In the genomic region with DNA sequence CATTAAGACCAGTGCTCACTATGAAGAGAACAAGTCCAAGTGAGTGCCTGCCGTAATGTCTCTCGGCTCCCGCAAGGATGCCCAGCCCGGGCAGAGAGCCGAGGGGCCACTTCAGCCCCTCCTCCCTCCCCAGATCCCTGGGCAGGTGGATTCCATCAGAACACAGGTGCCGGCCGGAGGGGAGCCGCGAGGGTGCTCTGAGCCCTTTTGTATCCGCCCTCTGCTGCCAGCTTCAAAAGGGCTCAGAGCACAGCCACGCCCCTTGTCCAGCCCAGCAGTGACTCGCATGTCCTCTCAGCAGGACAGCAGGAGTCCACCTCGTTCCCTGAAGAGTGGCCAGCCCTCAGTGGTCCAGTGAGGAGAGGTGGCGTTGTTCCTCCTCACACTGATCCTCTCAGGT, we compare ENCODE assay signal across 1 cellular context.
TF ChIP-seq lines count a peak whose summit lies in the region.

No MANE protein-coding gene starts in this region.

TF ChIP-seq in H1, 55 proteins besides CTCF, POLR2A, EP300 and RAD21:
- TF ChIP-seq SUZ12 (IDR thresholded peaks at IDR 0.05; ENCODE audit: low read length) (no peak), POLR2AphosphoS5 (IDR thresholded peaks at IDR 0.05; ENCODE audit: low read depth, low read length) (peak; percentile 36; the same call in 1 of the 2 replicates)
